Comparison of ENCODE assay signal across 7 cellular contexts in the genomic region with DNA sequence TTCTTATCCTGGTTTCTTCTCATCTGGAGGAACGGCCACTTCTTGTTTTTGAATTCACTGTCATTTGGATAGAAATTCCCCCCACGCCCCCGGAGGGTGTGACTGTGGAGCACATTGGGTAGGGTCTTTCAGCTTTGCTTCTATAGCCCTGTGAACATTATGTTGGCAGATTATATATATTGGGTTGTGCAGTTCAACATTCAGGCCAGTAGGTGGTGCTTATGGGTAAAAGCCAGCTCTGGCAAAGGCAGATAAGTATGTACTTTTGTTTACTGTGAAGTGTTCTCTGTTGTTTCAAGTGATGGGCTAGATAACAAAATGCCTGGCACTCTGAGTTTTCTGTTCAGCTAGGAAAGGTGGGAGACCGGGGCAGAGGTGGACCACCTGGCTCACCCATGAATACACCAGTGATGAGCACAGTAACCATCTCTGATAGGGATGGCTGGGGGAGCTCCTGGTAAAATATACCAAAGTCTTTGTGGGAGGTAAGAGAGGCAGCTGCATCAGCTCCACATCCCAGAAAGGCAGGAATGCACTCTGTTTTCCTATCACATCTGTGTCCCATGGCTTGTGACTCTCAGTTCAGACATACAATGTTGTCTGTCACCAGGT.
DNase-seq lines count a peak whose midpoint lies in the region; ATAC-seq, FAIRE-seq and TF ChIP-seq lines count a peak whose summit lies in the region.

No MANE protein-coding gene starts in this region.

- H3K27me3 ChIP-seq in GM23248 (replicated peaks; ENCODE audit: insufficient read depth), result no peaks in the 10 kb centered on the region
- H3K27me3 ChIP-seq in astrocyte (ENCODE audit: insufficient read depth, low read length), result no peaks in the 10 kb centered on the region
- H3K27me3 ChIP-seq in lower lobe of right lung (ENCODE audit: low read depth), result no peaks in the 10 kb centered on the region

- no peak for DNase-seq in GM12864 (ENCODE audit: low read depth)
- DNase-seq in GM23248, result peak; percentile 43
- peak; percentile 8 for DNase-seq in NCI-H1105 (lab: John Stamatoyannopoulos, UW)
- peak; percentile 6 for DNase-seq in astrocyte (ENCODE audit: low read depth)
- DNase-seq in lower lobe of right lung, result no peak
- no peak for DNase-seq in NCI-H1092 (lab: John Stamatoyannopoulos, UW)

- in situ Hi-C loops in GM23248 (cut with MboI), result no loop called here

- no peak for FAIRE-seq in astrocyte (lab: Jason Lieb, UNC)

- no peaks in the 10 kb centered on the region for H3K36me3 Mint-ChIP-seq in astrocyte (ENCODE audit: low read depth, unreplicated experiment)

- WGBS in GM23248 (ENCODE audit: low coverage in 1 of 2, low lambda C conversion rate in 2 of 2, missing lambda C conversion rate in 2 of 2), 2 experiments, result 8 to 12% methylated on average over 4 of the region's 4 CpGs

- no peaks in the 10 kb centered on the region for H3K27me3 Mint-ChIP-seq in astrocyte (ENCODE audit: low read depth, unreplicated experiment)

- H3K27ac ChIP-seq in GM23248 (no peak overlapping the region), astrocyte (ENCODE audit: low read depth, low read length) (no peak overlapping the region), lower lobe of right lung (no peak overlapping the region)

- no peak overlapping the region for H3K27ac Mint-ChIP-seq in astrocyte (ENCODE audit: unreplicated experiment)

- H2AFZ ChIP-seq in GM23248, result no peak overlapping the region
- no peak overlapping the region for H2AFZ ChIP-seq in astrocyte (ENCODE audit: low read depth, low read length)

- no peaks in the 10 kb centered on the region for H3K9me2 ChIP-seq in GM23248 (ENCODE audit: insufficient read depth)

- no peaks in the 10 kb centered on the region for H3K4me1 Mint-ChIP-seq in astrocyte (ENCODE audit: low read depth, unreplicated experiment)

- TF ChIP-seq CTCF in GM12864 (IDR thresholded peaks at IDR 0.05; ENCODE audit: low read depth, low read length, missing control alignments) (peak; percentile 52), astrocyte (IDR thresholded peaks at IDR 0.05; ENCODE audit: insufficient read depth, low read depth, low read length) (peak; percentile 68), lower lobe of right lung (IDR thresholded peaks at IDR 0.05) (peak; percentile 67)

- H3F3A ChIP-seq in GM23248 (ENCODE audit: insufficient read depth), result no peaks in the 10 kb centered on the region

- no peaks in the 10 kb centered on the region for H3K4me1 ChIP-seq in GM23248 (ENCODE audit: insufficient read depth)
- H3K4me1 ChIP-seq in astrocyte (ENCODE audit: insufficient read depth, low read length), result no peaks in the 10 kb centered on the region
- H3K4me1 ChIP-seq in lower lobe of right lung, result no peaks in the 10 kb centered on the region

- H3K4me3 ChIP-seq in GM12864 (ENCODE audit: low read depth, low read length) (no peak overlapping the region), GM23248 (no peak overlapping the region), astrocyte (ENCODE audit: insufficient read depth, low read depth, low read length) (no peak overlapping the region), lower lobe of right lung (no peak overlapping the region)

- H3K36me3 ChIP-seq in GM23248 (ENCODE audit: low read depth) (no peaks in the 10 kb centered on the region), astrocyte (ENCODE audit: insufficient read depth, low read length) (no peaks in the 10 kb centered on the region), lower lobe of right lung (no peaks in the 10 kb centered on the region)

- peak; percentile 74 to 75 for ATAC-seq in lower lobe of right lung
- no peak for ATAC-seq in HG02571 (IDR thresholded peaks at IDR 0.05; ENCODE audit: unreplicated experiment)

- no peaks in the 10 kb centered on the region for H3K79me2 ChIP-seq in GM23248 (ENCODE audit: insufficient read depth)
- H3K79me2 ChIP-seq in astrocyte (ENCODE audit: insufficient read depth, low read length), result no peaks in the 10 kb centered on the region

- intact Hi-C loops in lower lobe of right lung (cut with DNase I), result no loop called here

- H3K4me3 Mint-ChIP-seq in astrocyte (ENCODE audit: unreplicated experiment), result no peak overlapping the region

- peaks cover 7% of the 10 kb centered on the region for H3K9me3 Mint-ChIP-seq in astrocyte (ENCODE audit: unreplicated experiment)

- H4K20me1 ChIP-seq in GM23248 (ENCODE audit: insufficient read depth) (no peaks in the 10 kb centered on the region; the same call in 1 of the 2 replicates), astrocyte (ENCODE audit: insufficient read depth, low read length) (no peaks in the 10 kb centered on the region)

- no peaks in the 10 kb centered on the region for H3K9me3 ChIP-seq in GM23248 (ENCODE audit: low read depth)
- no peaks in the 10 kb centered on the region for H3K9me3 ChIP-seq in astrocyte (ENCODE audit: insufficient read depth, low read depth, low read length)
- peaks cover 6% of the 10 kb centered on the region for H3K9me3 ChIP-seq in lower lobe of right lung

- no peak overlapping the region for H3K4me2 ChIP-seq in GM23248 (ENCODE audit: unreplicated experiment)
- H3K4me2 ChIP-seq in astrocyte (ENCODE audit: low read length), result no peak overlapping the region

- H3K9ac ChIP-seq in GM23248 (no peak overlapping the region), astrocyte (ENCODE audit: low read length) (no peak overlapping the region)

Comparison
In these comparisons a context has a peak if more than half of its experiments do, and no peak if none do; other contexts are left out.
1. DNase-seq: peak in GM23248 (single experiment), NCI-H1105 (single experiment) and astrocyte (single experiment); none in GM12864 (single experiment), lower lobe of right lung (single experiment) and NCI-H1092 (single experiment).
2. Peak in every context shown above with its lines, with median percentiles within 50 percentile points of each other: CTCF ChIP-seq.